3 cellular contexts compared by ENCODE assay signal in genomic region chr9:127368852-127369402, GRCh38.
A peak's percentile ranks its signal among the peaks of the same experiment; 100 is the strongest.
TF ChIP-seq lines count a peak whose summit lies in the region.

No MANE protein-coding gene starts in this region.

TF ChIP-seq in WTC11, 78 proteins besides CTCF, POLR2A, EP300 and RAD21:
- TF ChIP-seq IRF2 (CRISPR knock-in tag; IDR thresholded peaks at IDR 0.05; ENCODE audit: borderline replicate concordance, low read depth) (no peak), SMAD4 (CRISPR knock-in tag; IDR thresholded peaks at IDR 0.05) (no peak), EMX1 (CRISPR knock-in tag; IDR thresholded peaks at IDR 0.05) (no peak), JUN (CRISPR knock-in tag; IDR thresholded peaks at IDR 0.05) (no peak), SP1 (CRISPR knock-in tag; conservative IDR thresholded peaks at IDR 0.05) (no peak), GABPB1 (CRISPR knock-in tag; IDR thresholded peaks at IDR 0.05) (no peak), PRRX2 (CRISPR knock-in tag; IDR thresholded peaks at IDR 0.05) (no peak)
- TF ChIP-seq, protein P1, sequence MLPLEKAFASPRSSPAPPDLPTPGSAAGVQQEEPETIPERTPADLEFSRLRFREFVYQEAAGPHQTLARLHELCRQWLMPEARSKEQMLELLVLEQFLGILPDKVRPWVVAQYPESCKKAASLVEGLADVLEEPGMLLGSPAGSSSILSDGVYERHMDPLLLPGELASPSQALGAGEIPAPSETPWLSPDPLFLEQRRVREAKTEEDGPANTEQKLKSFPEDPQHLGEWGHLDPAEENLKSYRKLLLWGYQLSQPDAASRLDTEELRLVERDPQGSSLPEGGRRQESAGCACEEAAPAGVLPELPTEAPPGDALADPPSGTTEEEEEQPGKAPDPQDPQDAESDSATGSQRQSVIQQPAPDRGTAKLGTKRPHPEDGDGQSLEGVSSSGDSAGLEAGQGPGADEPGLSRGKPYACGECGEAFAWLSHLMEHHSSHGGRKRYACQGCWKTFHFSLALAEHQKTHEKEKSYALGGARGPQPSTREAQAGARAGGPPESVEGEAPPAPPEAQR (CRISPR knock-in tag; IDR thresholded peaks at IDR 0.05): no peak
- TF ChIP-seq, protein P2, sequence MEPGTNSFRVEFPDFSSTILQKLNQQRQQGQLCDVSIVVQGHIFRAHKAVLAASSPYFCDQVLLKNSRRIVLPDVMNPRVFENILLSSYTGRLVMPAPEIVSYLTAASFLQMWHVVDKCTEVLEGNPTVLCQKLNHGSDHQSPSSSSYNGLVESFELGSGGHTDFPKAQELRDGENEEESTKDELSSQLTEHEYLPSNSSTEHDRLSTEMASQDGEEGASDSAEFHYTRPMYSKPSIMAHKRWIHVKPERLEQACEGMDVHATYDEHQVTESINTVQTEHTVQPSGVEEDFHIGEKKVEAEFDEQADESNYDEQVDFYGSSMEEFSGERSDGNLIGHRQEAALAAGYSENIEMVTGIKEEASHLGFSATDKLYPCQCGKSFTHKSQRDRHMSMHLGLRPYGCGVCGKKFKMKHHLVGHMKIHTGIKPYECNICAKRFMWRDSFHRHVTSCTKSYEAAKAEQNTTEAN (CRISPR knock-in tag; IDR thresholded peaks at IDR 0.05): no peak
TF ChIP-seq in WTC11: peak in this region for 0.

TF ChIP-seq in HepG2, 621 proteins besides CTCF, POLR2A, EP300 and RAD21:
- TF ChIP-seq HNRNPUL1 (IDR thresholded peaks at IDR 0.05; ENCODE audit: low read depth, low read length): no peak
- peak; percentile 93 to 95 for TF ChIP-seq MAFK (conservative IDR thresholded peaks at IDR 0.05 in 1 of 2, IDR thresholded peaks at IDR 0.05 in 1 of 2; ENCODE audit: low read length in 2 of 2)
- TF ChIP-seq MAFF (IDR thresholded peaks at IDR 0.05; ENCODE audit: low read depth, low read length): peak; percentile 94

TF ChIP-seq in GM23338, 12 proteins besides CTCF, POLR2A, EP300 and RAD21:
- TF ChIP-seq ZNF114 (CRISPR knock-in tag; IDR thresholded peaks at IDR 0.05): no peak
- no peak for TF ChIP-seq POLR2AphosphoS5 (IDR thresholded peaks at IDR 0.05; ENCODE audit: low read depth)
- no peak for TF ChIP-seq ZNF462 (CRISPR knock-in tag; IDR thresholded peaks at IDR 0.05)
- no peak for TF ChIP-seq JUNB (IDR thresholded peaks at IDR 0.05; ENCODE audit: unreplicated experiment)
- TF ChIP-seq ZNF331 (CRISPR knock-in tag; IDR thresholded peaks at IDR 0.05; ENCODE audit: low read depth): no peak
- TF ChIP-seq EZH2 (IDR thresholded peaks at IDR 0.05; ENCODE audit: low read depth, unreplicated experiment): no peak
- TF ChIP-seq, protein P3, sequence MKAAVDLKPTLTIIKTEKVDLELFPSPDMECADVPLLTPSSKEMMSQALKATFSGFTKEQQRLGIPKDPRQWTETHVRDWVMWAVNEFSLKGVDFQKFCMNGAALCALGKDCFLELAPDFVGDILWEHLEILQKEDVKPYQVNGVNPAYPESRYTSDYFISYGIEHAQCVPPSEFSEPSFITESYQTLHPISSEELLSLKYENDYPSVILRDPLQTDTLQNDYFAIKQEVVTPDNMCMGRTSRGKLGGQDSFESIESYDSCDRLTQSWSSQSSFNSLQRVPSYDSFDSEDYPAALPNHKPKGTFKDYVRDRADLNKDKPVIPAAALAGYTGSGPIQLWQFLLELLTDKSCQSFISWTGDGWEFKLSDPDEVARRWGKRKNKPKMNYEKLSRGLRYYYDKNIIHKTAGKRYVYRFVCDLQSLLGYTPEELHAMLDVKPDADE (IDR thresholded peaks at IDR 0.05): no peak
- no peak for TF ChIP-seq EZH2phosphoT487 (IDR thresholded peaks at IDR 0.05; ENCODE audit: unreplicated experiment)
- TF ChIP-seq CREB1 (CRISPR knock-in tag; IDR thresholded peaks at IDR 0.05; ENCODE audit: low read depth): no peak
